In genomic region chr19:4057913-4058695, GRCh38 we compare ENCODE assay signal across 1 cellular context.
TF ChIP-seq lines count a peak whose summit lies in the region.

No MANE protein-coding gene starts in this region.

TF ChIP-seq in GM12878, 131 proteins besides CTCF, POLR2A, EP300 and RAD21:
- TF ChIP-seq SP1 (IDR thresholded peaks at IDR 0.05; ENCODE audit: low read depth, low read length) (no peak), EGR1 (IDR thresholded peaks at IDR 0.05; ENCODE audit: borderline replicate concordance in 1 of 2, low read depth in 2 of 2, low read length in 2 of 2) (peak in 1 of 2 experiments; percentile 49; a peak in 1 of 3 replicates)
